ENCODE assay signal across 14 cellular contexts in the genomic region with DNA sequence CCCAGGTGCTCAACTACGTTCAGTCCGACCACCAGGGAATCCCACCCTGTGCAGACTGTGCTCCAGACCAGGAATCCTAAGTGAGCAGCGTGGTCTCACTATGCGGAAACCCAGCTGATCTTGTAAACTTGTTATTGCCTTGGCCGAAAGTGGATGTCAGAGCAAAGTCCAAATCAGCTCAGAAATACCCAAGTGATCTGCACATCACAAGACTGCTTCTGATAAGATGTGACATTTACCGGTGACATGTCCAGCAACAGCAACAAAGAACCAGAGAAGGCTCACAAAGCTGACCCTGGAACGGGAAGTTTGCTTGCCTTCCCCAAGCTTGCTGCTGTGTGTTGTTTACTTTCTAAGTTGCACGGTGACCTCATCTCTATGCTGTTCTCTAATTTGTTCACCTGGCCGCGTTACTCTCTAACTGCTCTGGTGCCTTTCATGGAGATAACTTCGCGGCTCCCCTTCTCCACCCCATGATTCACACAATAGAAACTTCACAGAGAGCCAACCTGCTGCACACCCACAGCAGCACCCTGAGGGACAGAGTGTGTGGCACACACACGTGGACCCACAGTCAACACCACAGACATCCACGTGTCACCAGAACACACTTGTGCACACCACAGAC. TPM values are rescaled to one million over a fixed set of nuclear protein-coding genes. Genes with fewer than 3 reads are reported as not detected.
A peak's percentile ranks its signal among the peaks of the same experiment; 100 is the strongest.
DNase-seq lines count a peak whose midpoint lies in the region; ATAC-seq and TF ChIP-seq lines count a peak whose summit lies in the region.
"Had no signal": no experiment of that assay in that cellular context is flagged by ENCODE, and none has a peak within 500 bp of the region (broad histone marks: within the 10 kb centered on the region; RNA-seq: fewer than 3 reads in every experiment).

No MANE protein-coding gene starts in this region.

- no peaks in the 10 kb centered on the region for H3K27me3 ChIP-seq in body of pancreas
- H3K27me3 ChIP-seq in sigmoid colon = peaks cover 0 to 39% (median 0%) of the 10 kb centered on the region in 3 donors
- peaks cover 0 to 58% (median 2%) of the 10 kb centered on the region in 4 donors for H3K27me3 ChIP-seq in esophagus muscularis mucosa

- peaks cover 30% of the 10 kb centered on the region for H3K4me1 ChIP-seq in body of pancreas
- peaks cover 0 to 3% (median 0%) of the 10 kb centered on the region in 4 donors for H3K4me1 ChIP-seq in sigmoid colon
- peaks cover 0 to 9% (median 6%) of the 10 kb centered on the region in 4 donors for H3K4me1 ChIP-seq in esophagus muscularis mucosa

- no peak for TF ChIP-seq EP300 in sigmoid colon (IDR thresholded peaks at IDR 0.05)
- no peak for TF ChIP-seq EP300 in esophagus muscularis mucosa (IDR thresholded peaks at IDR 0.05)

- peak; percentile 59 for DNase-seq in LNCaP clone FGC (ENCODE audit: low read depth)
- peak; percentile 50 to 65 (median 58) for DNase-seq in body of pancreas
- peak; percentile 83 for DNase-seq in mucosa of gallbladder (ENCODE audit: low spot score)
- DNase-seq in sigmoid colon = no peak
- DNase-seq in esophagus muscularis mucosa (ENCODE audit: extremely low spot score) = no peak
- DNase-seq: activated CD4-positive, alpha-beta memory T cell treated with anti-CD3 and anti-CD28 coated beads for 36 hours; EL; H7; NCI-H2029 treated with DMSO at 0.1 percent for 48 hours had no signal

- TF ChIP-seq CTCF in 22Rv1 (IDR thresholded peaks at IDR 0.05) (no peak), LNCaP clone FGC (IDR thresholded peaks at IDR 0.05; ENCODE audit: control insufficient read depth, extremely low read depth, insufficient read depth) (no peak), body of pancreas (IDR thresholded peaks at IDR 0.05) (no peak), sigmoid colon (IDR thresholded peaks at IDR 0.05) (no peak), esophagus muscularis mucosa (IDR thresholded peaks at IDR 0.05) (no peak)

- intact Hi-C loops in body of pancreas (cut with DNase I) (no loop called here), sigmoid colon (cut with DNase I) (no loop called here), esophagus muscularis mucosa (cut with DNase I) (no loop called here)

- H3K9me3 ChIP-seq in body of pancreas (no peaks in the 10 kb centered on the region), sigmoid colon (no peaks in the 10 kb centered on the region), esophagus muscularis mucosa (no peaks in the 10 kb centered on the region)

- H3K36me3 ChIP-seq in body of pancreas (replicated peaks in 1 of 2; ENCODE audit: insufficient read depth in 1 of 2, low read depth in 2 of 2) (no peaks in the 10 kb centered on the region), sigmoid colon (no peaks in the 10 kb centered on the region), esophagus muscularis mucosa (no peaks in the 10 kb centered on the region)

- H3K27ac ChIP-seq in 22Rv1 (peak overlapping the region; percentile 63), body of pancreas (peak overlapping the region in 3 of 4 donors; percentile 29 to 68 (median 56)), sigmoid colon (no peak overlapping the region), esophagus muscularis mucosa (replicated peaks in 1 of 4) (peak overlapping the region in 1 of 4 donors; percentile 44)

- TF ChIP-seq POLR2A in body of pancreas (IDR thresholded peaks at IDR 0.05) (peak in 1 of 3 donors; percentile 17), sigmoid colon (IDR thresholded peaks at IDR 0.05) (no peak), esophagus muscularis mucosa (IDR thresholded peaks at IDR 0.05; ENCODE audit: low read depth) (no peak)

- ATAC-seq in body of pancreas (peak; percentile 89), GM18868 (IDR thresholded peaks at IDR 0.05; ENCODE audit: unreplicated experiment) (no peak), GM18520 (IDR thresholded peaks at IDR 0.05; ENCODE audit: unreplicated experiment) (no peak)

- H3K4me3 ChIP-seq in LNCaP clone FGC (ENCODE audit: low read depth, low read length) = no peak overlapping the region
- no peak overlapping the region for H3K4me3 ChIP-seq in body of pancreas
- H3K4me3 ChIP-seq in sigmoid colon = no peak overlapping the region
- H3K4me3 ChIP-seq in esophagus muscularis mucosa = no peak overlapping the region
- H3K4me3 ChIP-seq: lung had no signal

- WGBS in body of pancreas, 2 donors = 31 to 42% methylated on average over 14 of the region's 14 CpGs
- 13 to 58% methylated on average over 14 of the region's 14 CpGs for WGBS in sigmoid colon, 2 donors
- 78% methylated on average over 13 of the region's 14 CpGs for WGBS in esophagus muscularis mucosa

RNA-seq across cellular contexts. Expression of a gene that starts 1.7 kb away (rescaled TPM):
- total RNA-seq in body of pancreas = under 1 TPM; 0.33 to 0.52 TPM
- total RNA-seq in mucosa of gallbladder = 7.4 TPM
- total RNA-seq in sigmoid colon = not detected
- 1 to 10 TPM; 5.5 to 9.0 (median 8.6) TPM for polyA plus RNA-seq in sigmoid colon
- total RNA-seq in esophagus muscularis mucosa = not detected
- total RNA-seq: activated CD4-positive, alpha-beta memory T cell treated with anti-CD3 and anti-CD28 coated beads for 36 hours; H7; OCI-LY7 had no signal

RNA-seq across cellular contexts. Expression of a gene that starts 52.5 kb away (rescaled TPM):
- total RNA-seq in body of pancreas (under 1 TPM; 0.66 to 0.78 TPM), mucosa of gallbladder (2.5 TPM), sigmoid colon (1 to 10 TPM in 1 of 4 donors, under 1 TPM in 2, not detected in 1; 0.36 to 2.2 (median 0.55) TPM), esophagus muscularis mucosa (1 to 10 TPM in 1 of 4 donors, under 1 TPM in 1, not detected in 2; 0.71 to 1.5 TPM)
- 10 to 100 TPM in 1 of 3 donors, 1 to 10 TPM in 2; 3.6 to 11.6 (median 6.5) TPM for polyA plus RNA-seq in sigmoid colon
- total RNA-seq: OCI-LY7 had no signal

Comparison
In these comparisons a context has a peak if more than half of its experiments do, and no peak if none do; other contexts are left out.
1. H3K27ac ChIP-seq: peak in 22Rv1 (single experiment) and body of pancreas (3 of 4); none in sigmoid colon (0 of 4).
2. DNase-seq: peak in LNCaP clone FGC (single experiment), body of pancreas (4 of 4) and mucosa of gallbladder (single experiment); none in sigmoid colon (single experiment) and esophagus muscularis mucosa (single experiment).